ENCODE assay signal across 2 cellular contexts in the genomic region with DNA sequence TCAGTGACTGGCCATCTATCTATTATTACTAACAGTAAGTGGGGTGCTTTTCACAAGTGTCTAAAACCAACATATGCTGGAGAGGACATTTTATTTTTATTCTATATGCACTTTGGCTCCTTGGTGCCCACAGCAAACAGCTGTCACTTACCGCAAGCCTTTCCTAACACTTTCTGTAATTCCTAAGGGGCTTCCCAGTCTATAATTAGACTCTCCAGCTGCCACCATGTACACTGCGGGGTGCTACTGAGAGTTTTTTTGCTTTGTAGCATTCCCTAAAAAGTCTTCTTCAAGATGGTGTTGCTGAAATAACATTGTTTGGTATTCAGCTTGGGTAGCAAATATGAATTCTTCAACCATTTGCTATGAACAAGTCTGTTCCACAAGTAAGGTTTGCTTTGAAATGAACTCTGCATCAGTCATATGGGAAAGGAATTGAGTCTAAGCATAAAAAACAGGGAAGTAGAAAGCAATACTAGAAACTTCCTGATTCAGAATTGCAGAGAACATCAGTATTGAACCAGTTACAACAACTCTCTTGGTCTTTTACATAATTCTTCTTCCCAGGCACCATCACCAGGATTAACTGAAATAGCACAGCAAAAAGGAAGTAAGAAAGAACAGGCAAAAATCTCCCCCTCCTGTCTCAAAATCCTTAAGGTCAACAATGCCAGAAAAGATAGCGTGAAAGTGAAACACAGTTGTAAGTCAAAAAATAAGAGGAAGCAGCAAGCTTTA.
TF ChIP-seq lines count a peak whose summit lies in the region.

No MANE protein-coding gene starts in this region.

TF ChIP-seq in HepG2, 621 proteins besides CTCF, POLR2A, EP300 and RAD21:
- TF ChIP-seq CAMTA2 (CRISPR knock-in tag; IDR thresholded peaks at IDR 0.05; ENCODE audit: borderline replicate concordance) (no peak), ZNF562 (CRISPR knock-in tag; IDR thresholded peaks at IDR 0.05; ENCODE audit: borderline replicate concordance) (no peak), MED1 (CRISPR knock-in tag; IDR thresholded peaks at IDR 0.05) (no peak), ZNF432 (CRISPR knock-in tag; IDR thresholded peaks at IDR 0.05; ENCODE audit: borderline replicate concordance) (no peak), STAG1 (CRISPR knock-in tag; IDR thresholded peaks at IDR 0.05) (no peak)
TF ChIP-seq in HepG2: peak in this region for 0.

TF ChIP-seq in SK-N-SH treated with all-trans-retinoic acid at 6 μM for 48 hours, 23 proteins besides CTCF, POLR2A, EP300 and RAD21:
- TF ChIP-seq BACH2 (CRISPR knock-in tag; IDR thresholded peaks at IDR 0.05; ENCODE audit: borderline replicate concordance) (no peak), ZNF8 (CRISPR knock-in tag; IDR thresholded peaks at IDR 0.05) (no peak), ZNF70 (CRISPR knock-in tag; IDR thresholded peaks at IDR 0.05) (no peak), ISL1 (CRISPR knock-in tag; IDR thresholded peaks at IDR 0.05) (no peak), ARNTL (CRISPR knock-in tag; IDR thresholded peaks at IDR 0.05; ENCODE audit: borderline replicate concordance, low read depth) (no peak), ZNF565 (CRISPR knock-in tag; conservative IDR thresholded peaks at IDR 0.05; ENCODE audit: low read depth) (no peak), TOX (CRISPR knock-in tag; IDR thresholded peaks at IDR 0.05; ENCODE audit: borderline replicate concordance) (no peak), GLIS3 (CRISPR knock-in tag; IDR thresholded peaks at IDR 0.05) (no peak), ZFP30 (CRISPR knock-in tag; IDR thresholded peaks at IDR 0.05) (no peak), TCF4 (CRISPR knock-in tag; IDR thresholded peaks at IDR 0.05; ENCODE audit: borderline replicate concordance) (no peak), ZC3H10 (CRISPR knock-in tag; IDR thresholded peaks at IDR 0.05) (no peak), OSR1 (CRISPR knock-in tag; IDR thresholded peaks at IDR 0.05) (no peak), CSDC2 (CRISPR knock-in tag; IDR thresholded peaks at IDR 0.05) (no peak)
- TF ChIP-seq, protein P1, sequence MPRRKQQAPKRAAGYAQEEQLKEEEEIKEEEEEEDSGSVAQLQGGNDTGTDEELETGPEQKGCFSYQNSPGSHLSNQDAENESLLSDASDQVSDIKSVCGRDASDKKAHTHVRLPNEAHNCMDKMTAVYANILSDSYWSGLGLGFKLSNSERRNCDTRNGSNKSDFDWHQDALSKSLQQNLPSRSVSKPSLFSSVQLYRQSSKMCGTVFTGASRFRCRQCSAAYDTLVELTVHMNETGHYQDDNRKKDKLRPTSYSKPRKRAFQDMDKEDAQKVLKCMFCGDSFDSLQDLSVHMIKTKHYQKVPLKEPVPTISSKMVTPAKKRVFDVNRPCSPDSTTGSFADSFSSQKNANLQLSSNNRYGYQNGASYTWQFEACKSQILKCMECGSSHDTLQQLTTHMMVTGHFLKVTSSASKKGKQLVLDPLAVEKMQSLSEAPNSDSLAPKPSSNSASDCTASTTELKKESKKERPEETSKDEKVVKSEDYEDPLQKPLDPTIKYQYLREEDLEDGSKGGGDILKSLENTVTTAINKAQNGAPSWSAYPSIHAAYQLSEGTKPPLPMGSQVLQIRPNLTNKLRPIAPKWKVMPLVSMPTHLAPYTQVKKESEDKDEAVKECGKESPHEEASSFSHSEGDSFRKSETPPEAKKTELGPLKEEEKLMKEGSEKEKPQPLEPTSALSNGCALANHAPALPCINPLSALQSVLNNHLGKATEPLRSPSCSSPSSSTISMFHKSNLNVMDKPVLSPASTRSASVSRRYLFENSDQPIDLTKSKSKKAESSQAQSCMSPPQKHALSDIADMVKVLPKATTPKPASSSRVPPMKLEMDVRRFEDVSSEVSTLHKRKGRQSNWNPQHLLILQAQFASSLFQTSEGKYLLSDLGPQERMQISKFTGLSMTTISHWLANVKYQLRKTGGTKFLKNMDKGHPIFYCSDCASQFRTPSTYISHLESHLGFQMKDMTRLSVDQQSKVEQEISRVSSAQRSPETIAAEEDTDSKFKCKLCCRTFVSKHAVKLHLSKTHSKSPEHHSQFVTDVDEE (CRISPR knock-in tag; IDR thresholded peaks at IDR 0.05) = no peak
TF ChIP-seq in SK-N-SH treated with all-trans-retinoic acid at 6 μM for 48 hours: peak in this region for 0.
